ENCODE assay signal across 9 cellular contexts in genomic region chr3:58388550-58389061, GRCh38. TPM values are rescaled to one million over a fixed set of nuclear protein-coding genes. Genes with fewer than 3 reads are reported as not detected.
DNase-seq lines count a peak whose midpoint lies in the region; ATAC-seq and TF ChIP-seq lines count a peak whose summit lies in the region.
"Had no signal": no experiment of that assay in that cellular context is flagged by ENCODE, and none has a peak within 500 bp of the region (broad histone marks: within the 10 kb centered on the region; RNA-seq: fewer than 3 reads in every experiment).

No MANE protein-coding gene starts in this region.

- H3K9me2 ChIP-seq in PC-9 (ENCODE audit: insufficient read depth): no peaks in the 10 kb centered on the region

- peaks cover 13% of the 10 kb centered on the region for H3K36me3 Mint-ChIP-seq in osteocyte (ENCODE audit: unreplicated experiment)
- H3K36me3 Mint-ChIP-seq in activated CD4-positive, alpha-beta T cell treated with anti-CD3 and anti-CD28 coated beads for 36 hours (ENCODE audit: low read depth): peaks cover 17% of the 10 kb centered on the region

- H3K9me3 Mint-ChIP-seq in osteocyte (ENCODE audit: unreplicated experiment): no peaks in the 10 kb centered on the region
- H3K9me3 Mint-ChIP-seq in activated CD4-positive, alpha-beta T cell treated with anti-CD3 and anti-CD28 coated beads for 36 hours (ENCODE audit: low read depth): no peaks in the 10 kb centered on the region

- intact Hi-C loops in PC-9 (cut with micrococcal nuclease; ENCODE audit: unreplicated experiment): no loop called here
- intact Hi-C loops in activated CD4-positive, alpha-beta T cell treated with anti-CD3 and anti-CD28 coated beads for 36 hours (cut with DNase I, micrococcal nuclease): no loop called here

- peak overlapping the region; percentile 63 for H3K27ac Mint-ChIP-seq in osteocyte (ENCODE audit: unreplicated experiment)
- no peak overlapping the region for H3K27ac Mint-ChIP-seq in activated CD4-positive, alpha-beta T cell treated with anti-CD3 and anti-CD28 coated beads for 36 hours

- no peak overlapping the region for H3K27ac ChIP-seq in PC-9

- H3K27me3 Mint-ChIP-seq in osteocyte (ENCODE audit: unreplicated experiment): no peaks in the 10 kb centered on the region
- H3K27me3 Mint-ChIP-seq in activated CD4-positive, alpha-beta T cell treated with anti-CD3 and anti-CD28 coated beads for 36 hours: no peaks in the 10 kb centered on the region

- no peak overlapping the region for H2AFZ ChIP-seq in PC-9

- H4K20me1 ChIP-seq in PC-9 (ENCODE audit: insufficient read depth): no peaks in the 10 kb centered on the region

- H3K4me3 Mint-ChIP-seq in osteocyte (ENCODE audit: unreplicated experiment): no peak overlapping the region
- no peak overlapping the region for H3K4me3 Mint-ChIP-seq in activated CD4-positive, alpha-beta T cell treated with anti-CD3 and anti-CD28 coated beads for 36 hours

- TF ChIP-seq CTCF in osteocyte (IDR thresholded peaks at IDR 0.05) (no peak), PC-9 (conservative IDR thresholded peaks at IDR 0.05) (no peak)

- H3K79me2 ChIP-seq in PC-9 (ENCODE audit: low read depth): no peaks in the 10 kb centered on the region

- no peaks in the 10 kb centered on the region for H3K27me3 ChIP-seq in PC-9 (ENCODE audit: insufficient read depth, low read depth)

- no TSS peak for BruUV-seq in PC-9 (replicated peaks; lab: Mats Ljungman, UMichigan)

- ATAC-seq in GM18861 (IDR thresholded peaks at IDR 0.05; ENCODE audit: unreplicated experiment): no peak
- ATAC-seq in activated CD4-positive, alpha-beta T cell treated with anti-CD3 and anti-CD28 coated beads for 36 hours: no peak

- DNase-seq in DMS114 treated with DMSO at 0.1 percent for 48 hours (lab: John Stamatoyannopoulos, UW; ENCODE audit: unreplicated experiment) (peak; percentile 99), SK-MEL-5 (ENCODE audit: low read depth, low spot score) (peak; percentile 79), fibroblast of the conjunctiva (ENCODE audit: low read depth) (peak; percentile 74), osteocyte (ENCODE audit: extremely low spot score, unreplicated experiment) (no peak), PC-9 (no peak), NCI-H510A treated with DMSO at 0.1 percent for 48 hours (lab: John Stamatoyannopoulos, UW) (no peak)
- no peak for DNase-seq in activated CD4-positive, alpha-beta T cell treated with anti-CD3 and anti-CD28 coated beads for 36 hours
- DNase-seq: NCI-H226 had no signal

- peaks cover 10% of the 10 kb centered on the region for H3F3A ChIP-seq in PC-9 (ENCODE audit: insufficient read depth, low read depth)

- in situ Hi-C loops in SK-MEL-5 (cut with HindIII; ENCODE audit: low pct_unique_long_range_greater_than_20kb, low sequenced_read_pairs): no loop called here

- no peaks in the 10 kb centered on the region; the same call in 1 of the 2 replicates for H3K36me3 ChIP-seq in PC-9 (ENCODE audit: low read depth)

- POLR2A ChIA-PET in PC-9 (lab: Charles Lee; ENCODE audit: unreplicated experiment): no interaction called here
- POLR2A ChIA-PET in activated CD4-positive, alpha-beta T cell treated with anti-CD3 and anti-CD28 coated beads for 36 hours (lab: Charles Lee): no interaction called here

- CTCF ChIA-PET in PC-9 (lab: Charles Lee): interaction anchor here (0.6 kb wide), 1 partner anchor 9 kb away, joined by 3 read pairs; no protein-coding TSS in a partner anchor
- CTCF ChIA-PET in activated CD4-positive, alpha-beta T cell treated with anti-CD3 and anti-CD28 coated beads for 36 hours (lab: Charles Lee): interaction anchor here (0.8 to 1.6 kb wide), 4 partner anchors 10 to 201 kb away, joined by 3 read pairs; partner anchors contain the start of genes HTD2 and RPP14

- peaks cover 50% of the 10 kb centered on the region for H3K4me1 Mint-ChIP-seq in osteocyte (ENCODE audit: unreplicated experiment)
- no peaks in the 10 kb centered on the region for H3K4me1 Mint-ChIP-seq in activated CD4-positive, alpha-beta T cell treated with anti-CD3 and anti-CD28 coated beads for 36 hours

- H3K4me2 ChIP-seq in PC-9: no peak overlapping the region

- H3K9me3 ChIP-seq in PC-9 (ENCODE audit: insufficient read depth, low read depth): no peaks in the 10 kb centered on the region

- no peak overlapping the region for H3K4me3 ChIP-seq in PC-9

- peaks cover 3% of the 10 kb centered on the region for H3K4me1 ChIP-seq in PC-9 (replicated peaks; ENCODE audit: insufficient read depth)

RNA-seq across cellular contexts. Expression of gene PDHB, which starts 45.0 kb away (rescaled TPM):
- total RNA-seq in SK-MEL-5 (2014; rRNA removed; shearing (Covaris generic)): 75.7 and 90.4 TPM in 2 replicates
- polyA plus RNA-seq in SK-MEL-5 (2015; cell fraction: cytosol; rRNA removed): 67.5 and 73.5 TPM in 2 replicates
- 36.3 and 47.0 TPM in 2 replicates for polyA plus RNA-seq in SK-MEL-5 (2015; cell fraction: nucleus; rRNA removed)
- total RNA-seq in osteocyte (85.5 and 89.0 TPM in 2 replicates), PC-9 (2021) (69.8 and 70.7 TPM in 2 replicates)
- 10 to 100 TPM; 42.7 to 50.7 TPM for total RNA-seq in activated CD4-positive, alpha-beta T cell treated with anti-CD3 and anti-CD28 coated beads for 36 hours

RNA-seq across cellular contexts. Expression of gene PXK, which starts 55.9 kb away (rescaled TPM):
- 42.0 and 45.8 TPM in 2 replicates for total RNA-seq in SK-MEL-5 (2014; rRNA removed; shearing (Covaris generic))
- polyA plus RNA-seq in SK-MEL-5 (2015; cell fraction: cytosol; rRNA removed): 37.3 and 42.9 TPM in 2 replicates
- 34.2 and 46.6 TPM in 2 replicates for polyA plus RNA-seq in SK-MEL-5 (2015; cell fraction: nucleus; rRNA removed)
- total RNA-seq in osteocyte (37.0 and 39.1 TPM in 2 replicates), PC-9 (2021) (3.3 and 4.4 TPM in 2 replicates)
- 10 to 100 TPM; 35.2 to 50.7 TPM for total RNA-seq in activated CD4-positive, alpha-beta T cell treated with anti-CD3 and anti-CD28 coated beads for 36 hours

Comparison
In these comparisons a context has a peak if more than half of its experiments do, and no peak if none do; other contexts are left out.
1. DNase-seq: peak in DMS114 treated with DMSO at 0.1 percent for 48 hours (single experiment), SK-MEL-5 (single experiment) and fibroblast of the conjunctiva (single experiment); none in osteocyte (single experiment), PC-9 (0 of 2), activated CD4-positive, alpha-beta T cell treated with anti-CD3 and anti-CD28 coated beads for 36 hours (single experiment) and NCI-H510A treated with DMSO at 0.1 percent for 48 hours (single experiment).